In the genomic region with DNA sequence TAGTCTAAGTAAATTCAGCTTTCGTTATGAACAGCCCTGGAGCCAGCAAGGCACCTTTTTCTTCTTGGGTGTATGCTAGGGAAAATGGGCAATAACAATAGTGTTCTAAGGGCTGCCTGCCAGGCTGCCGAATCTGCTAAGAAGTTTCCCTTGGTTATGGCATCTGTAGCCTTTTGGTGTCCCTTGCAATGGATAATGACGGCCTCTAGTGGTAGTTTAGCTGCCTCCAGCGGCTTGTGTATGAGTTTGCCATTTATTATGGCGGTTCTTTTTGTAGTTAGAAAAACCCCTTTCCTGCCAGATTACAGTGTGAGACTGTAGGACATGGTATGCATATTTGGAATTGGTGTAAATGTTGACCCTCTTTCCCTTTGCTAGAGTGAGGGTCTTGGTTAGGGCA, we compare ENCODE assay signal across 20 cellular contexts.
"Had no signal": no experiment of that assay in that cellular context is flagged by ENCODE, and none has a peak within 500 bp of the region (broad histone marks: within the 10 kb centered on the region; RNA-seq: fewer than 3 reads in every experiment).

No MANE protein-coding gene starts in this region.

- H3K27ac Mint-ChIP-seq: naive thymus-derived CD8-positive, alpha-beta T cell; progenitor cell of endocrine pancreas had no signal

- H3K9me3 ChIP-seq: gastrocnemius medialis, heart right ventricle, mucosa of descending colon, ovary, stomach, thoracic aorta, transverse colon had no signal

- H3K36me3 ChIP-seq: gastrocnemius medialis, ovary, thoracic aorta, transverse colon had no signal

- H3K27ac ChIP-seq: dorsolateral prefrontal cortex, gastrocnemius medialis, heart right ventricle, ovary, stomach, thoracic aorta, transverse colon had no signal

- H3K4me1 ChIP-seq: gastrocnemius medialis, heart right ventricle, stomach had no signal

- H3K4me3 Mint-ChIP-seq: naive thymus-derived CD8-positive, alpha-beta T cell had no signal

- H3K27me3 ChIP-seq: gastrocnemius medialis, heart right ventricle, ovary, stomach, transverse colon had no signal

- H3K4me3 ChIP-seq: dorsolateral prefrontal cortex, gastrocnemius medialis, heart right ventricle, mucosa of descending colon, ovary, stomach, thoracic aorta, transverse colon had no signal

- H3K4me1 Mint-ChIP-seq: naive thymus-derived CD8-positive, alpha-beta T cell had no signal

- DNase-seq: cortex of kidney; dorsolateral prefrontal cortex; effector CD8-positive, alpha-beta T cell; gastrocnemius medialis; heart right ventricle; hypothalamus; islet precursor cell; mammary epithelial cell; mucosa of descending colon; naive thymus-derived CD8-positive, alpha-beta T cell; ovary; right cardiac atrium; small intestine; stimulated activated CD4-positive, alpha-beta T cell treated with anti-CD3 and anti-CD28 coated beads, Interleukin-12 subunit alpha, Interleukin-12 subunit beta, amount 100 ng/mL, for 4 hours; stimulated activated naive CD4-positive, alpha-beta T cell; stomach; substantia nigra; transverse colon had no signal

- H3K27me3 Mint-ChIP-seq: naive thymus-derived CD8-positive, alpha-beta T cell; progenitor cell of endocrine pancreas had no signal
